In genomic region chr10:132539894-132540293, GRCh38 we compare ENCODE assay signal across 8 cellular contexts. TPM values are rescaled to one million over a fixed set of nuclear protein-coding genes. Genes with fewer than 3 reads are reported as not detected.
DNase-seq lines count a peak whose midpoint lies in the region; ATAC-seq and TF ChIP-seq lines count a peak whose summit lies in the region.

No MANE protein-coding gene starts in this region.

- H3K27ac ChIP-seq in cardiac muscle cell (no peak overlapping the region), tibial nerve (peak overlapping the region in 3 of 4 donors; percentile 82 to 93 (median 90))

- H3K4me3 Mint-ChIP-seq in activated T-helper 1 cell treated with anti-CD3 and anti-CD28 coated beads, Interleukin-12 subunit alpha, Interleukin-12 subunit beta, Interleukin-2, Interleukin-4 antibody, amounts not matched to agents 30 ng/mL and 10 ng/mL and 1 ng/mL, durations not matched to agents 14 hours and 24 hours and 36 hours: peak overlapping the region; percentile 94

- no peaks in the 10 kb centered on the region for H3K9me3 Mint-ChIP-seq in activated T-helper 1 cell treated with anti-CD3 and anti-CD28 coated beads, Interleukin-12 subunit alpha, Interleukin-12 subunit beta, Interleukin-2, Interleukin-4 antibody, amounts not matched to agents 30 ng/mL and 10 ng/mL and 1 ng/mL, durations not matched to agents 14 hours and 24 hours and 36 hours

- peaks cover 10% of the 10 kb centered on the region for H3K36me3 Mint-ChIP-seq in activated T-helper 1 cell treated with anti-CD3 and anti-CD28 coated beads, Interleukin-12 subunit alpha, Interleukin-12 subunit beta, Interleukin-2, Interleukin-4 antibody, amounts not matched to agents 30 ng/mL and 10 ng/mL and 1 ng/mL, durations not matched to agents 14 hours and 24 hours and 36 hours (ENCODE audit: low read depth)

- TF ChIP-seq EP300 in tibial nerve (IDR thresholded peaks at IDR 0.05): no peak

- H3K4me1 ChIP-seq in cardiac muscle cell (ENCODE audit: low read depth) (peaks cover 45% of the 10 kb centered on the region), tibial nerve (peaks cover 0 to 77% (median 51%) of the 10 kb centered on the region in 4 donors)

- H3K27me3 Mint-ChIP-seq in activated T-helper 1 cell treated with anti-CD3 and anti-CD28 coated beads, Interleukin-12 subunit alpha, Interleukin-12 subunit beta, Interleukin-2, Interleukin-4 antibody, amounts not matched to agents 30 ng/mL and 10 ng/mL and 1 ng/mL, durations not matched to agents 14 hours and 24 hours and 36 hours (ENCODE audit: insufficient read depth): peaks cover 7% of the 10 kb centered on the region

- intact Hi-C loops in left cardiac atrium (cut with DNase I): loop anchor here (5.0 to 10.0 kb wide), 4 partner anchors 37 to 95 kb away; no protein-coding TSS in a partner anchor
- intact Hi-C loops in activated T-helper 1 cell treated with anti-CD3 and anti-CD28 coated beads, Interleukin-12 subunit alpha, Interleukin-12 subunit beta, Interleukin-2, Interleukin-4 antibody, amounts not matched to agents 30 ng/mL and 10 ng/mL and 1 ng/mL, durations not matched to agents 14 hours and 24 hours and 36 hours (cut with micrococcal nuclease): loop anchor here (1.0 to 5.0 kb wide), 7 partner anchors 11 to 852 kb away; partner anchors contain the start of gene MTG1

- H3K27me3 ChIP-seq in cardiac muscle cell (no peaks in the 10 kb centered on the region), tibial nerve (no peaks in the 10 kb centered on the region)

- no peak for ATAC-seq in left cardiac atrium
- ATAC-seq in HG02759 (IDR thresholded peaks at IDR 0.05; ENCODE audit: unreplicated experiment): no peak

- in situ Hi-C loops in G401 (cut with HindIII; ENCODE audit: low sequenced_read_pairs): no loop called here

- H3K36me3 ChIP-seq in cardiac muscle cell (no peaks in the 10 kb centered on the region), tibial nerve (no peaks in the 10 kb centered on the region)

- H3K9me3 ChIP-seq in cardiac muscle cell (ENCODE audit: low read depth) (no peaks in the 10 kb centered on the region), tibial nerve (no peaks in the 10 kb centered on the region)

- peaks cover 66% of the 10 kb centered on the region for H3K4me1 Mint-ChIP-seq in activated T-helper 1 cell treated with anti-CD3 and anti-CD28 coated beads, Interleukin-12 subunit alpha, Interleukin-12 subunit beta, Interleukin-2, Interleukin-4 antibody, amounts not matched to agents 30 ng/mL and 10 ng/mL and 1 ng/mL, durations not matched to agents 14 hours and 24 hours and 36 hours (ENCODE audit: low read depth)

- DNase-seq in cardiac muscle cell (ENCODE audit: low read depth in 1 of 2, low spot score in 1 of 2) (peak in 1 of 2 donors; percentile 58), left cardiac atrium (no peak), hepatic stellate cell (ENCODE audit: low spot score) (peak; percentile 77), tibial nerve (ENCODE audit: low spot score in 2 of 2) (no peak), NCI-H345 (lab: John Stamatoyannopoulos, UW) (no peak), G401 (ENCODE audit: low spot score) (no peak)
- DNase-seq in activated T-helper 1 cell treated with anti-CD3 and anti-CD28 coated beads, Interleukin-12 subunit alpha, Interleukin-12 subunit beta, Interleukin-2, Interleukin-4 antibody, amounts not matched to agents 30 ng/mL and 10 ng/mL and 1 ng/mL, durations not matched to agents 14 hours and 24 hours and 36 hours (ENCODE audit: low spot score): peak; percentile 30

- H3K4me3 ChIP-seq in cardiac muscle cell: peak overlapping the region; percentile 8
- peak overlapping the region in 3 of 4 donors; percentile 65 to 80 (median 68) for H3K4me3 ChIP-seq in tibial nerve

- no peak for TF ChIP-seq POLR2A in tibial nerve (IDR thresholded peaks at IDR 0.05)

- TF ChIP-seq CTCF in cardiac muscle cell (IDR thresholded peaks at IDR 0.05; ENCODE audit: low read depth, low read length) (no peak), tibial nerve (IDR thresholded peaks at IDR 0.05) (no peak)

- WGBS in tibial nerve, 2 donors: 17 to 21% methylated on average over 5 of the region's 5 CpGs

- H3K27ac Mint-ChIP-seq in activated T-helper 1 cell treated with anti-CD3 and anti-CD28 coated beads, Interleukin-12 subunit alpha, Interleukin-12 subunit beta, Interleukin-2, Interleukin-4 antibody, amounts not matched to agents 30 ng/mL and 10 ng/mL and 1 ng/mL, durations not matched to agents 14 hours and 24 hours and 36 hours: peak overlapping the region; percentile 89

RNA-seq across cellular contexts. Expression of gene INPP5A, which starts 2.3 kb away (rescaled TPM):
- total RNA-seq in cardiac muscle cell (83.6 and 87.0 TPM in 2 replicates), left cardiac atrium (10 to 100 TPM; 74.4 to 95.3 TPM), tibial nerve (100 to 1,000 TPM in 1 of 4 donors, 10 to 100 TPM in 3; 73.8 to 101 (median 86.2) TPM)
- 90.4 and 97.2 TPM in 2 replicates for polyA plus RNA-seq in cardiac muscle cell
- 11.1 and 13.4 TPM in 2 replicates for total RNA-seq in activated T-helper 1 cell treated with anti-CD3 and anti-CD28 coated beads, Interleukin-12 subunit alpha, Interleukin-12 subunit beta, Interleukin-2, Interleukin-4 antibody, amounts not matched to agents 30 ng/mL and 10 ng/mL and 1 ng/mL, durations not matched to agents 14 hours and 24 hours and 36 hours
- total RNA-seq in G401 (2014; rRNA removed; shearing (Covaris generic)): 22.8 and 44.3 TPM in 2 replicates

Comparison
In these comparisons a context has a peak if more than half of its experiments do, and no peak if none do; other contexts are left out.
1. DNase-seq: peak in activated T-helper 1 cell treated with anti-CD3 and anti-CD28 coated beads, Interleukin-12 subunit alpha, Interleukin-12 subunit beta, Interleukin-2, Interleukin-4 antibody, amounts not matched to agents 30 ng/mL and 10 ng/mL and 1 ng/mL, durations not matched to agents 14 hours and 24 hours and 36 hours (single experiment) and hepatic stellate cell (single experiment); none in left cardiac atrium (single experiment), tibial nerve (0 of 2), NCI-H345 (single experiment) and G401 (single experiment).